Comparison of ENCODE assay signal across 8 cellular contexts in the genomic region with DNA sequence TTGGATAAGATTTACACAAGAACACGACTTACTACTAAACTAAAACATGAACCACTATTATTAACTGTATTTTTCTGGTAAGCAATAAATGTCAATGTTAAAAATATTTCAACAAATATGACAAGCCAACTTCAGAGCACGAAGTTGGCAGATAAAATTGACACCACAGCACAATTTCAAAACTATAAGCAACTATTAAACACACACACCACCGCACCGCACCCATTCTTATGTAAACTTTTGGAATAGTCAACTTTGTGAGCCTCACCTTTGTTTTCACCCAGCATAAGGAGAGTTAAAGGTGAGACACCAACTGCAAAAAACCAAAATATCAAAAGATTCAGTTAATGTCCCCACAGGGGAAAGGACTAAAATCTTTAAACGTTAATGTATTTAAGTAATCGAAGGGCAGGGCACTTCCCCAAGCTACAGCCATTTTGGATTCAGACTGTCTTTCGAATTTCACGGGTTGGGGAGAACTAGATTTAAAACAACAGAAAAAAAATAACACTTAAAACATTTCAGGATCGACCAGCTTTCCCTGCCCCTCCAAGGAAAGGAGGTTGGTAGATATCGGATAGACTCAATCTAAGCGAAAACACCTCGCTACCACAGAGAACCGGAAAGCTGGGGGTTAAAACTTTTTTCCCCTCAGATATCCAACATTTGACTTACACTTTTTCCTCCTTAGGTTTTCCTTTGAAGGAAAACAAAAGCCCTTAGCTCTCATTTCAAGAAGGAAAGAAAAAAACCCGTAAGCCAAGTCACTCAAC. TPM values are rescaled to one million over a fixed set of nuclear protein-coding genes. Genes with fewer than 3 reads are reported as not detected.
DNase-seq lines count a peak whose midpoint lies in the region; TF ChIP-seq lines count a peak whose summit lies in the region.

No MANE protein-coding gene starts in this region.

- H3K4me1 ChIP-seq in breast epithelium (peaks cover 0 to 5% of the 10 kb centered on the region in 2 donors), uterus (peaks cover 7 to 10% of the 10 kb centered on the region in 2 donors)

- no peak for TF ChIP-seq CTCF in breast epithelium (IDR thresholded peaks at IDR 0.05)
- no peak for TF ChIP-seq CTCF in uterus (IDR thresholded peaks at IDR 0.05)

- peak overlapping the region; percentile 98 to 100 for H3K27ac ChIP-seq in breast epithelium
- H3K27ac ChIP-seq in uterus, result peak overlapping the region; percentile 98 to 99

- H3K36me3 ChIP-seq in breast epithelium, result no peaks in the 10 kb centered on the region
- no peaks in the 10 kb centered on the region for H3K36me3 ChIP-seq in uterus

- H3K9me3 ChIP-seq in breast epithelium (no peaks in the 10 kb centered on the region), uterus (no peaks in the 10 kb centered on the region)

- TF ChIP-seq POLR2A in breast epithelium (IDR thresholded peaks at IDR 0.05), result no peak
- no peak for TF ChIP-seq POLR2A in uterus (IDR thresholded peaks at IDR 0.05)

- peak; percentile 5 for DNase-seq in GM03348 (ENCODE audit: low spot score)
- peak; percentile 26 for DNase-seq in MV-4-11 (lab: John Stamatoyannopoulos, UW)
- peak in 1 of 2 donors; percentile 81 for DNase-seq in breast epithelium (ENCODE audit: low spot score in 2 of 2)
- DNase-seq in medulla oblongata (ENCODE audit: extremely low spot score), result peak; percentile 74
- DNase-seq in uterus, result no peak
- DNase-seq in mesenteric fat pad (ENCODE audit: low spot score), result no peak
- no peak for DNase-seq in SHP77 (lab: John Stamatoyannopoulos, UW)
- no peak for DNase-seq in dedifferentiated amniotic fluid mesenchymal stem cell (ENCODE audit: extremely low spot score)

- H3K4me3 ChIP-seq in breast epithelium, result peak overlapping the region; percentile 87 to 91 (median 90)
- peak overlapping the region; percentile 77 to 94 for H3K4me3 ChIP-seq in uterus

- intact Hi-C loops in breast epithelium (cut with DNase I; ENCODE audit: low total_unique reads) (loop anchor here (10.0 kb wide), 1 partner anchor 101 kb away; a partner anchor contains a TSS), uterus (cut with DNase I; ENCODE audit: low total_unique reads) (no loop called here)

- H3K27me3 ChIP-seq in breast epithelium, result no peaks in the 10 kb centered on the region
- no peaks in the 10 kb centered on the region for H3K27me3 ChIP-seq in uterus

RNA-seq across cellular contexts. Expression of a gene that starts 0.8 kb away (rescaled TPM):
- total RNA-seq in breast epithelium (100 to 1,000 TPM; 103 to 195 (median 114) TPM), uterus (100 to 1,000 TPM in 2 of 4 donors, 10 to 100 TPM in 2; 61.2 to 136 (median 109) TPM), mesenteric fat pad (80.2 TPM)

RNA-seq across cellular contexts. Expression of a gene that starts 2.5 kb away (rescaled TPM):
- total RNA-seq in breast epithelium (10 to 100 TPM; 20.6 to 39.4 (median 29.1) TPM), uterus (10 to 100 TPM; 10.4 to 17.4 (median 13.6) TPM), mesenteric fat pad (17.0 TPM)

Comparison
In these comparisons a context has a peak if more than half of its experiments do, and no peak if none do; other contexts are left out.
1. DNase-seq: peak in GM03348 (single experiment), MV-4-11 (single experiment) and medulla oblongata (single experiment); none in uterus (0 of 2), mesenteric fat pad (single experiment), SHP77 (0 of 2) and dedifferentiated amniotic fluid mesenchymal stem cell (single experiment).